23 cellular contexts compared by ENCODE assay signal in genomic region chr10:116195039-116195438, GRCh38.
"Had no signal": no experiment of that assay in that cellular context is flagged by ENCODE, and none has a peak within 500 bp of the region (broad histone marks: within the 10 kb centered on the region; RNA-seq: fewer than 3 reads in every experiment).

No MANE protein-coding gene starts in this region.

- H3K27ac Mint-ChIP-seq: mesothelial cell of epicardium had no signal

- H3K9me3 ChIP-seq: mucosa of descending colon had no signal

- H3K79me2 ChIP-seq: hepatocyte had no signal

- H3K27me3 ChIP-seq: esophagus muscularis mucosa, foreskin keratinocyte, gastroesophageal sphincter, heart left ventricle, hepatocyte, left lung had no signal

- FAIRE-seq: colon, endothelial cell of umbilical vein, frontal cortex, islet of Langerhans, keratinocyte had no signal

- H3K4me2 ChIP-seq: hepatocyte had no signal

- H3K4me3 ChIP-seq: coronary artery, dorsolateral prefrontal cortex, esophagus muscularis mucosa, gastroesophageal sphincter, heart left ventricle, hepatocyte, left lung, lower lobe of right lung, mucosa of descending colon had no signal

- H3K27ac ChIP-seq: coronary artery, dorsolateral prefrontal cortex, esophagus muscularis mucosa, foreskin keratinocyte, gastroesophageal sphincter, heart left ventricle, hepatocyte, left lung, lower lobe of right lung had no signal

- H2AFZ ChIP-seq: hepatocyte had no signal

- H3K36me3 ChIP-seq: esophagus muscularis mucosa, gastroesophageal sphincter, heart left ventricle, left lung, lower lobe of right lung had no signal

- DNase-seq: dermis blood vessel endothelial cell; dorsolateral prefrontal cortex; effector CD4-positive, alpha-beta T cell; effector memory CD4-positive, alpha-beta T cell; foreskin keratinocyte; heart left ventricle; hypothalamus; left cardiac atrium; left lung; left ventricle myocardium superior; lower lobe of right lung; mesenchymal stem cell; mucosa of descending colon had no signal

- H3K4me3 Mint-ChIP-seq: mesothelial cell of epicardium had no signal

- H3K4me1 ChIP-seq: esophagus muscularis mucosa, foreskin keratinocyte, gastroesophageal sphincter, heart left ventricle, left lung, lower lobe of right lung had no signal
